26 cellular contexts compared by ENCODE assay signal in genomic region chr11:85438328-85438727, GRCh38.
"Had no signal": no experiment of that assay in that cellular context is flagged by ENCODE, and none has a peak within 500 bp of the region (broad histone marks: within the 10 kb centered on the region; RNA-seq: fewer than 3 reads in every experiment).

No MANE protein-coding gene starts in this region.

- FAIRE-seq: endometrium, islet of Langerhans, keratinocyte had no signal

- H3K9me3 ChIP-seq: colonic mucosa had no signal

- ATAC-seq: effector memory CD8-positive, alpha-beta T cell; esophagus mucosa; gastrocnemius medialis; heart right ventricle; left cardiac atrium; left lung; left ventricle myocardium superior; lower lobe of right lung; mucosa of descending colon had no signal

- H3K27me3 ChIP-seq: colonic mucosa, esophagus squamous epithelium, gastrocnemius medialis, heart right ventricle, left lung had no signal

- H3K36me3 ChIP-seq: colonic mucosa, esophagus squamous epithelium, gastrocnemius medialis, heart right ventricle, left lung, lower lobe of right lung had no signal

- H3K27ac ChIP-seq: colonic mucosa, epithelial cell of prostate, esophagus squamous epithelium, gastrocnemius medialis, heart right ventricle, left lung, lower lobe of right lung had no signal

- H3K4me3 ChIP-seq: colonic mucosa, esophagus squamous epithelium, gastrocnemius medialis, heart right ventricle, left lung, lower lobe of right lung, mucosa of descending colon had no signal

- DNase-seq: colonic mucosa; cortex of kidney; effector CD8-positive, alpha-beta T cell; effector memory CD8-positive, alpha-beta T cell; endodermal cell; erythroblast; esophagus squamous epithelium; foreskin fibroblast; foreskin melanocyte; gastrocnemius medialis; glutamatergic neuron; head of caudate nucleus; heart right ventricle; hippocampal formation; left cardiac atrium; left lung; left ventricle myocardium superior; lower lobe of right lung; mesenchymal stem cell; mucosa of descending colon; naive B cell had no signal

- H3K4me1 ChIP-seq: colonic mucosa, esophagus squamous epithelium, gastrocnemius medialis, heart right ventricle, left lung, lower lobe of right lung had no signal
